16 cellular contexts compared by ENCODE assay signal in the genomic region with DNA sequence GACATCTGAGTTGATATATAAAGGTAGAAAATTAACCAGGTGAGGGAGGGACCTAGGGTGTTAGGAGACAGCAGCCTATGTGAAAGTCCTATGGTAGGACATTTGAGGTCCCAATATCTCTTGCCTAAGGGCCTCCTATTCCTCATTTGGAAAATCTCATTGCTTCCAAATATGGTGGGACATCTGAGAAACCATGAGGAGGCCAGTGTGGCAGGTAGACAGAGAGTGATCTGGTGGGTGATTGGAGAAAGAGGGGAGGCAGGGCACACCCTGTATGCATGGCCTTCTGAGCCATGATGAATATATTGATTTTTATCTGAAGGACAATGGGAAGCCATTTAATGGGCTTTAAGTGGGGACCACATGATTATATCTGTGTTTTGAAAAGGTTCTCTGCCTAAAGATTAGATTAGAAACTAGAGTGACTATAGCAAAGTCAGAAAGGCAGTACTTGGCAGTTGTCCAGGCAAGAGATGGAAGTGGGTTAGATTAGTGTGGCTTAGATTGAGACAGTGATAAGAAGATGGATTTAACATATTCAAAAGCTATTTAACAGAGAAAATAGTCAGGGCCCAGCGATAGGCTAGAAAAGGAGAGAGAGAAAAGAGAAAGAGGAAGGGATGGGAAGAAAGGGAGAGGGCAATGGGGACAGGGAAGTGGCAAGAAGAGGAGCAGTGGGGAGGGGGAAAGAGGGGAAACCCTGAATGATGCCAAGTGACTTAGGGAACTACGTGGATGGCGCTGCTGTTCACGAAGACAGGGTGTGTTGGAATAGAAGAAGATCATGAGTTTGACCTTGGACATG.
"Had no signal": no experiment of that assay in that cellular context is flagged by ENCODE, and none has a peak within 500 bp of the region (broad histone marks: within the 10 kb centered on the region; RNA-seq: fewer than 3 reads in every experiment).

No MANE protein-coding gene starts in this region.

- H3K4me3 ChIP-seq: colonic mucosa, thyroid gland had no signal

- H3K36me3 ChIP-seq: colonic mucosa, thyroid gland had no signal

- H3K4me1 ChIP-seq: colonic mucosa, thyroid gland had no signal

- DNase-seq: activated CD4-positive, alpha-beta T cell treated with anti-CD3 and anti-CD28 coated beads, Interleukin-2, amount 10 ng/mL, durations not matched to agents 7 days and 5 days; activated CD8-positive, alpha-beta memory T cell treated with anti-CD3 and anti-CD28 coated beads for 24 hours; activated naive CD4-positive, alpha-beta T cell; activated naive CD8-positive, alpha-beta T cell treated with anti-CD3 and anti-CD28 coated beads, Interleukin-2, amount 10 ng/mL, durations not matched to agents 7 days and 5 days; central memory CD4-positive, alpha-beta T cell; colonic mucosa; mammary epithelial cell; natural killer cell; stimulated activated CD4-positive, alpha-beta T cell treated with anti-CD3 and anti-CD28 coated beads, Interleukin-1b, Interleukin-23, amount 100 ng/mL, for 48 hours; thyroid gland had no signal

- H3K9me3 Mint-ChIP-seq: activated CD4-positive, alpha-beta T cell treated with anti-CD3 and anti-CD28 coated beads, Interleukin-2, amount 10 ng/mL, durations not matched to agents 7 days and 5 days; activated naive CD8-positive, alpha-beta T cell treated with anti-CD3 and anti-CD28 coated beads, Interleukin-2, amount 10 ng/mL, durations not matched to agents 7 days and 5 days; activated T-helper 1 cell treated with anti-CD3 and anti-CD28 coated beads, Interleukin-12 subunit alpha, Interleukin-12 subunit beta, Interleukin-2, Interleukin-4 antibody, amounts not matched to agents 30 ng/mL and 10 ng/mL and 1 ng/mL, durations not matched to agents 14 hours and 24 hours and 36 hours had no signal

- ATAC-seq: esophagus mucosa, natural killer cell had no signal

- H3K27ac ChIP-seq: colonic mucosa, thyroid gland had no signal

- FAIRE-seq: endometrium, islet of Langerhans, urothelium cell line had no signal

- H3K4me1 Mint-ChIP-seq: activated CD4-positive, alpha-beta T cell treated with anti-CD3 and anti-CD28 coated beads, Interleukin-2, amount 10 ng/mL, durations not matched to agents 7 days and 5 days; activated naive CD8-positive, alpha-beta T cell treated with anti-CD3 and anti-CD28 coated beads, Interleukin-2, amount 10 ng/mL, durations not matched to agents 7 days and 5 days; natural killer cell had no signal

- H3K27ac Mint-ChIP-seq: activated CD4-positive, alpha-beta T cell treated with anti-CD3 and anti-CD28 coated beads, Interleukin-2, amount 10 ng/mL, durations not matched to agents 7 days and 5 days; activated naive CD8-positive, alpha-beta T cell treated with anti-CD3 and anti-CD28 coated beads, Interleukin-2, amount 10 ng/mL, durations not matched to agents 7 days and 5 days; activated T-helper 1 cell treated with anti-CD3 and anti-CD28 coated beads, Interleukin-12 subunit alpha, Interleukin-12 subunit beta, Interleukin-2, Interleukin-4 antibody, amounts not matched to agents 30 ng/mL and 10 ng/mL and 1 ng/mL, durations not matched to agents 14 hours and 24 hours and 36 hours; brain; natural killer cell had no signal

- H3K36me3 Mint-ChIP-seq: activated naive CD8-positive, alpha-beta T cell treated with anti-CD3 and anti-CD28 coated beads, Interleukin-2, amount 10 ng/mL, durations not matched to agents 7 days and 5 days; brain; natural killer cell had no signal

- H3K4me3 Mint-ChIP-seq: activated CD4-positive, alpha-beta T cell treated with anti-CD3 and anti-CD28 coated beads, Interleukin-2, amount 10 ng/mL, durations not matched to agents 7 days and 5 days; activated naive CD8-positive, alpha-beta T cell treated with anti-CD3 and anti-CD28 coated beads, Interleukin-2, amount 10 ng/mL, durations not matched to agents 7 days and 5 days; activated T-helper 1 cell treated with anti-CD3 and anti-CD28 coated beads, Interleukin-12 subunit alpha, Interleukin-12 subunit beta, Interleukin-2, Interleukin-4 antibody, amounts not matched to agents 30 ng/mL and 10 ng/mL and 1 ng/mL, durations not matched to agents 14 hours and 24 hours and 36 hours; brain; natural killer cell had no signal

- H3K27me3 Mint-ChIP-seq: activated CD4-positive, alpha-beta T cell treated with anti-CD3 and anti-CD28 coated beads, Interleukin-2, amount 10 ng/mL, durations not matched to agents 7 days and 5 days; activated naive CD8-positive, alpha-beta T cell treated with anti-CD3 and anti-CD28 coated beads, Interleukin-2, amount 10 ng/mL, durations not matched to agents 7 days and 5 days had no signal

- H3K9me3 ChIP-seq: colonic mucosa, thyroid gland had no signal

- H3K27me3 ChIP-seq: colonic mucosa, thyroid gland had no signal
